Comparison of ENCODE assay signal across 9 cellular contexts in genomic region chr12:76152161-76152807, GRCh38.
DNase-seq lines count a peak whose midpoint lies in the region; ATAC-seq and TF ChIP-seq lines count a peak whose summit lies in the region.
"Had no signal": no experiment of that assay in that cellular context is flagged by ENCODE, and none has a peak within 500 bp of the region (broad histone marks: within the 10 kb centered on the region; RNA-seq: fewer than 3 reads in every experiment).

No MANE protein-coding gene starts in this region.

- ATAC-seq in GM18867 (IDR thresholded peaks at IDR 0.05; ENCODE audit: unreplicated experiment) = peak; percentile 75
- ATAC-seq in GM21619 (IDR thresholded peaks at IDR 0.05; ENCODE audit: unreplicated experiment) = peak; percentile 84
- peak; percentile 88 for ATAC-seq in HG03558 (IDR thresholded peaks at IDR 0.05; ENCODE audit: extremely low read depth, unreplicated experiment)
- ATAC-seq in lower lobe of right lung = peak; percentile 75 to 83
- ATAC-seq in psoas muscle = no peak
- ATAC-seq: Panc1 had no signal

- WGBS in psoas muscle, 3 donors = 71 to 75% (median 71%) methylated on average over 4 of the region's 4 CpGs

- DNase-seq in lower lobe of right lung = no peak
- DNase-seq in glomerular visceral epithelial cell (ENCODE audit: extremely low spot score) = no peak
- DNase-seq in HuH-7 (ENCODE audit: low spot score) = no peak
- DNase-seq in NCI-H1092 (lab: John Stamatoyannopoulos, UW) = no peak
- no peak for DNase-seq in psoas muscle

- H3K27ac ChIP-seq in lower lobe of right lung = peak overlapping the region; percentile 12
- no peak overlapping the region for H3K27ac ChIP-seq in psoas muscle

- intact Hi-C loops in lower lobe of right lung (cut with DNase I) (no loop called here), psoas muscle (cut with DNase I) (no loop called here)

- H3K9me3 ChIP-seq in lower lobe of right lung (no peaks in the 10 kb centered on the region), psoas muscle (no peaks in the 10 kb centered on the region)

- no peaks in the 10 kb centered on the region for H3K4me1 ChIP-seq in lower lobe of right lung
- H3K4me1 ChIP-seq in psoas muscle = no peaks in the 10 kb centered on the region

- H3K36me3 ChIP-seq in lower lobe of right lung = no peaks in the 10 kb centered on the region
- H3K36me3 ChIP-seq in psoas muscle (ENCODE audit: insufficient read depth in 1 of 2, low read depth in 1 of 2) = no peaks in the 10 kb centered on the region

- H3K27me3 ChIP-seq in lower lobe of right lung (ENCODE audit: low read depth) = no peaks in the 10 kb centered on the region
- no peaks in the 10 kb centered on the region for H3K27me3 ChIP-seq in psoas muscle (ENCODE audit: insufficient read depth in 3 of 3, low read length in 2 of 3)

- H3K4me3 ChIP-seq in lower lobe of right lung (no peak overlapping the region), psoas muscle (no peak overlapping the region)

- TF ChIP-seq CTCF in lower lobe of right lung (IDR thresholded peaks at IDR 0.05) (no peak), psoas muscle (IDR thresholded peaks at IDR 0.05) (no peak)

Comparison
In these comparisons a context has a peak if more than half of its experiments do, and no peak if none do; other contexts are left out.
1. ATAC-seq: peak in GM18867 (single experiment), GM21619 (single experiment), HG03558 (single experiment) and lower lobe of right lung (2 of 2); none in psoas muscle (0 of 4).